ENCODE assay signal across 21 cellular contexts in genomic region chr2:186909095-186909494, GRCh38.
"Had no signal": no experiment of that assay in that cellular context is flagged by ENCODE, and none has a peak within 500 bp of the region (broad histone marks: within the 10 kb centered on the region; RNA-seq: fewer than 3 reads in every experiment).

No MANE protein-coding gene starts in this region.

- H3K27ac Mint-ChIP-seq: activated CD4-positive, alpha-beta T cell treated with anti-CD3 and anti-CD28 coated beads for 36 hours; activated naive CD8-positive, alpha-beta T cell treated with anti-CD3 and anti-CD28 coated beads, Interleukin-2, amount 10 ng/mL, durations not matched to agents 7 days and 5 days; activated T-cell treated with anti-CD3 and anti-CD28 coated beads, Interleukin-2, amount 50 U/mL, for 24 hours; activated T-helper 17 cell treated with anti-CD3 and anti-CD28 coated beads, Interleukin-2, amount 50 U/mL, for 72 hours; memory B cell; nephron had no signal

- H3K27ac ChIP-seq: neutrophil, ovary, prostate gland, upper lobe of left lung had no signal

- H3K36me3 Mint-ChIP-seq: activated naive CD8-positive, alpha-beta T cell treated with anti-CD3 and anti-CD28 coated beads, Interleukin-2, amount 10 ng/mL, durations not matched to agents 7 days and 5 days; memory B cell had no signal

- H3K4me1 Mint-ChIP-seq: activated CD4-positive, alpha-beta T cell treated with anti-CD3 and anti-CD28 coated beads for 36 hours; activated naive CD8-positive, alpha-beta T cell treated with anti-CD3 and anti-CD28 coated beads, Interleukin-2, amount 10 ng/mL, durations not matched to agents 7 days and 5 days; activated T-helper 17 cell treated with anti-CD3 and anti-CD28 coated beads, Interleukin-2, amount 50 U/mL, for 72 hours; memory B cell; nephron had no signal

- H3K36me3 ChIP-seq: neutrophil, ovary, prostate gland, upper lobe of left lung had no signal

- DNase-seq: activated CD4-positive, alpha-beta T cell treated with anti-CD3 and anti-CD28 coated beads for 36 hours; activated CD4-positive, alpha-beta T cell treated with anti-CD3 and anti-CD28 coated beads, Interleukin-2, amount 50 U/mL, for 4 hours; activated CD8-positive, alpha-beta memory T cell treated with anti-CD3 and anti-CD28 coated beads for 24 hours; activated CD8-positive, alpha-beta memory T cell treated with anti-CD3 and anti-CD28 coated beads, Interleukin-2, amount 50 U/mL, for 4 hours; activated naive CD4-positive, alpha-beta T cell; activated naive CD8-positive, alpha-beta T cell treated with anti-CD3 and anti-CD28 coated beads, Interleukin-2, amount 10 ng/mL, durations not matched to agents 7 days and 5 days; activated T-cell treated with anti-CD3 and anti-CD28 coated beads, Interleukin-2, amount 50 U/mL, for 24 hours; amygdala; cerebellar nuclear complex; foreskin melanocyte; hippocampal formation; ovary; stimulated activated CD4-positive, alpha-beta T cell treated with anti-CD3 and anti-CD28 coated beads, Interleukin-4, amount 100 ng/mL, for 24 hours; stimulated activated naive CD4-positive, alpha-beta T cell treated with Interleukin-2 at 50 U/mL for 16 hours; T-helper 9 cell; upper lobe of left lung had no signal

- H3K4me3 Mint-ChIP-seq: activated CD4-positive, alpha-beta T cell treated with anti-CD3 and anti-CD28 coated beads for 36 hours; activated naive CD8-positive, alpha-beta T cell treated with anti-CD3 and anti-CD28 coated beads, Interleukin-2, amount 10 ng/mL, durations not matched to agents 7 days and 5 days; activated T-cell treated with anti-CD3 and anti-CD28 coated beads, Interleukin-2, amount 50 U/mL, for 24 hours; activated T-helper 17 cell treated with anti-CD3 and anti-CD28 coated beads, Interleukin-2, amount 50 U/mL, for 72 hours; memory B cell; nephron had no signal

- H3K27me3 Mint-ChIP-seq: activated T-cell treated with anti-CD3 and anti-CD28 coated beads, Interleukin-2, amount 50 U/mL, for 24 hours; activated T-helper 17 cell treated with anti-CD3 and anti-CD28 coated beads, Interleukin-2, amount 50 U/mL, for 72 hours; memory B cell had no signal

- ATAC-seq: activated CD4-positive, alpha-beta T cell treated with anti-CD3 and anti-CD28 coated beads for 36 hours; activated T-helper 17 cell treated with anti-CD3 and anti-CD28 coated beads, Interleukin-2, amount 50 U/mL, for 72 hours had no signal

- H3K4me3 ChIP-seq: ovary, prostate gland, upper lobe of left lung had no signal

- H3K9me3 Mint-ChIP-seq: activated naive CD8-positive, alpha-beta T cell treated with anti-CD3 and anti-CD28 coated beads, Interleukin-2, amount 10 ng/mL, durations not matched to agents 7 days and 5 days; activated T-cell treated with anti-CD3 and anti-CD28 coated beads, Interleukin-2, amount 50 U/mL, for 24 hours; activated T-helper 17 cell treated with anti-CD3 and anti-CD28 coated beads, Interleukin-2, amount 50 U/mL, for 72 hours; memory B cell had no signal

- H3K27me3 ChIP-seq: neutrophil, ovary, upper lobe of left lung had no signal

- H3K9me3 ChIP-seq: neutrophil, ovary, prostate gland, upper lobe of left lung had no signal

- H3K4me1 ChIP-seq: prostate gland, upper lobe of left lung had no signal
